Comparison of ENCODE assay signal across 18 cellular contexts in genomic region chr15:71874245-71874644, GRCh38.
"Had no signal": no experiment of that assay in that cellular context is flagged by ENCODE, and none has a peak within 500 bp of the region (broad histone marks: within the 10 kb centered on the region; RNA-seq: fewer than 3 reads in every experiment).

No MANE protein-coding gene starts in this region.

- H3K27me3 ChIP-seq: brain microvascular endothelial cell, esophagus squamous epithelium, hepatocyte, ovary, thyroid gland, vagina had no signal

- H3K79me2 ChIP-seq: hepatocyte had no signal

- H3K4me2 ChIP-seq: hepatocyte had no signal

- H3K9me3 ChIP-seq: esophagus squamous epithelium, ovary, thyroid gland, vagina had no signal

- H3K27ac ChIP-seq: brain microvascular endothelial cell, coronary artery, esophagus squamous epithelium, hepatocyte, ovary, thyroid gland, vagina had no signal

- FAIRE-seq: endothelial cell of umbilical vein had no signal

- H3K36me3 ChIP-seq: brain microvascular endothelial cell, ovary had no signal

- DNase-seq: activated B cell treated with CpG ODN at 0.5 μM for 24 hours; activated CD4-positive, alpha-beta T cell treated with anti-CD3 and anti-CD28 coated beads, Interleukin-2, amount 10 ng/mL, durations not matched to agents 7 days and 5 days; activated CD8-positive, alpha-beta memory T cell treated with anti-CD3 and anti-CD28 coated beads for 24 hours; activated naive CD4-positive, alpha-beta T cell; activated naive CD8-positive, alpha-beta T cell treated with anti-CD3 and anti-CD28 coated beads, Interleukin-2, amount 10 ng/mL, durations not matched to agents 7 days and 5 days; anterior cingulate cortex; brain microvascular endothelial cell; esophagus squamous epithelium; islet precursor cell; naive B cell; ovary; stimulated activated CD4-positive, alpha-beta T cell treated with anti-CD3 and anti-CD28 coated beads, Interleukin-2, amount 100 ng/mL, for 24 hours; thyroid gland had no signal

- H2AFZ ChIP-seq: hepatocyte had no signal

- H3K4me1 ChIP-seq: esophagus squamous epithelium, thyroid gland, vagina had no signal

- H3K4me3 ChIP-seq: coronary artery, esophagus squamous epithelium, hepatocyte, lung, ovary, thyroid gland, vagina had no signal
